16 cellular contexts compared by ENCODE assay signal in genomic region chr6:71733970-71734899, GRCh38.
A peak's percentile ranks its signal among the peaks of the same experiment; 100 is the strongest.
DNase-seq lines count a peak whose midpoint lies in the region; ATAC-seq, FAIRE-seq and TF ChIP-seq lines count a peak whose summit lies in the region.
"Had no signal": no experiment of that assay in that cellular context is flagged by ENCODE, and none has a peak within 500 bp of the region (broad histone marks: within the 10 kb centered on the region; RNA-seq: fewer than 3 reads in every experiment).

No MANE protein-coding gene starts in this region.

- POLR2A ChIA-PET in AG04449 (lab: Yijun Ruan, JAX) = no interaction called here

- H3K4me3 ChIP-seq in AG04449 (ENCODE audit: low read depth, low read length) = no peak overlapping the region
- H3K4me3 ChIP-seq in GM23248 = no peak overlapping the region
- H3K4me3 ChIP-seq in astrocyte of the spinal cord (ENCODE audit: low read depth, low read length) = no peak overlapping the region
- H3K4me3 ChIP-seq: PC-9 had no signal

- 0 to 4% methylated on average over 1 of the region's 1 CpG for WGBS in GM23248 (ENCODE audit: low coverage in 1 of 2, low lambda C conversion rate in 2 of 2, missing lambda C conversion rate in 2 of 2), 2 experiments

- no peak overlapping the region for H2AFZ ChIP-seq in GM23248
- H2AFZ ChIP-seq: PC-9 had no signal

- H3K27me3 ChIP-seq in GM23248 (replicated peaks; ENCODE audit: insufficient read depth) = no peaks in the 10 kb centered on the region; the same call in 1 of the 2 replicates

- TF ChIP-seq CTCF in AG04449 (IDR thresholded peaks at IDR 0.05; ENCODE audit: insufficient read depth, low read length, missing control alignments) (no peak), astrocyte of the spinal cord (IDR thresholded peaks at IDR 0.05; ENCODE audit: low read depth, low read length) (no peak)

- H3K4me2 ChIP-seq in GM23248 (ENCODE audit: unreplicated experiment) = no peak overlapping the region
- H3K4me2 ChIP-seq: PC-9 had no signal

- no peak for FAIRE-seq in urothelium cell line (lab: Jason Lieb, UNC)

- in situ Hi-C loops in GM23248 (cut with MboI) (no loop called here), astrocyte of the spinal cord (cut with HindIII; ENCODE audit: low sequenced_read_pairs) (no loop called here)

- 0 out of 2 replicates have a peak overlapping the region, but pooled peaks have one; percentile 14 for H3K27ac ChIP-seq in GM23248
- H3K27ac ChIP-seq: PC-9 had no signal

- H3F3A ChIP-seq in GM23248 (ENCODE audit: insufficient read depth) = no peaks in the 10 kb centered on the region

- no peaks in the 10 kb centered on the region for H3K36me3 ChIP-seq in GM23248 (ENCODE audit: low read depth)

- CTCF ChIA-PET in AG04449 (lab: Yijun Ruan, JAX) = no interaction called here

- 0 out of 2 replicates have a peak, but pooled peaks cover 8% of the 10 kb centered on the region for H3K4me1 ChIP-seq in GM23248 (ENCODE audit: insufficient read depth)

- H3K9ac ChIP-seq in GM23248 = no peak overlapping the region

- no peaks in the 10 kb centered on the region for H3K9me2 ChIP-seq in GM23248 (ENCODE audit: insufficient read depth)

- DNase-seq in AG04449 (ENCODE audit: low read depth, low spot score) (peak; percentile 36), GM23248 (peak; percentile 36), astrocyte of the spinal cord (ENCODE audit: low read depth, low spot score) (peak; percentile 45), hepatic stellate cell (ENCODE audit: low spot score) (peak; percentile 1), NCI-H146 (lab: John Stamatoyannopoulos, UW) (no peak), urothelium cell line (ENCODE audit: low spot score) (no peak)
- DNase-seq: 8988T; CD4-positive, CD25-positive, alpha-beta regulatory T cell; DMS79 treated with DMSO at 0.1 percent for 48 hours; GF-D8; Kasumi-1; NCI-H1930; NCI-H69; PC-9 had no signal

- no peaks in the 10 kb centered on the region for H3K9me3 ChIP-seq in GM23248 (ENCODE audit: low read depth)

- no peaks in the 10 kb centered on the region for H4K20me1 ChIP-seq in GM23248 (ENCODE audit: insufficient read depth)

- ATAC-seq in HG03432 (IDR thresholded peaks at IDR 0.05; ENCODE audit: unreplicated experiment) (no peak), GM18861 (IDR thresholded peaks at IDR 0.05; ENCODE audit: unreplicated experiment) (no peak)

- no peaks in the 10 kb centered on the region for H3K79me2 ChIP-seq in GM23248 (ENCODE audit: insufficient read depth)

Comparison
In these comparisons a context has a peak if more than half of its experiments do, and no peak if none do; other contexts are left out.
1. DNase-seq: peak in AG04449 (single experiment), GM23248 (single experiment), astrocyte of the spinal cord (single experiment) and hepatic stellate cell (single experiment); none in NCI-H146 (single experiment) and urothelium cell line (single experiment).